In the genomic region with DNA sequence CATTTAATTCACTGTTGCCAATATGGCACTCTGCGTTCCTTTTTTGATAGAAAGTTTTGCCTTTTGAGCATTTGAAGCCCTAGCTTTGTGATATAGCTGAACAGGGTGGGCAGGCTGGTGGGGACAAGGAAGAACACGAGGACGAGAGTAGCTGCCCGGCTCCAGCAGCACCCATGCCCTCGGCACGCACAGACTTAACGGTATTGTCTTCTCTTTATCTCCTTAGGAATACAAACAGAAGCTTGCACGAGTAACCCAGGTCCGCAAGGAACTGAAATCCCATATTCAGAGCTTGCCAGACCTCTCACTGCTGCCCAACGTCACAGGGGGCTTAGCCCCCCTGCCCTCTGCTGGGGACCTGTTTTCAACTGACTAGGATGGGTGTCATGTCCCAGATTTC, we compare ENCODE assay signal across 21 cellular contexts.
"Had no signal": no experiment of that assay in that cellular context is flagged by ENCODE, and none has a peak within 500 bp of the region (broad histone marks: within the 10 kb centered on the region; RNA-seq: fewer than 3 reads in every experiment).

No MANE protein-coding gene starts in this region.

- ATAC-seq: activated T-cell treated with anti-CD3 and anti-CD28 coated beads, Interleukin-2, amount 50 U/mL, for 4 hours; left lobe of liver; T-helper 17 cell had no signal

- H3K4me1 Mint-ChIP-seq: endodermal cell had no signal

- H3K4me3 Mint-ChIP-seq: activated naive CD8-positive, alpha-beta T cell treated with anti-CD3 and anti-CD28 coated beads for 36 hours; activated T-cell treated with anti-CD3 and anti-CD28 coated beads, Interleukin-2, amount 50 U/mL, for 4 hours; endodermal cell; nephron progenitor cell; T-helper 17 cell had no signal

- H3K27ac ChIP-seq: breast epithelium, colonic mucosa, dorsolateral prefrontal cortex had no signal

- H3K4me1 ChIP-seq: breast epithelium, colonic mucosa had no signal

- H3K4me3 ChIP-seq: breast epithelium, colonic mucosa, dorsolateral prefrontal cortex, upper lobe of left lung had no signal

- H3K27me3 ChIP-seq: breast epithelium, colonic mucosa, dorsolateral prefrontal cortex, upper lobe of left lung had no signal

- H3K27me3 Mint-ChIP-seq: activated naive CD8-positive, alpha-beta T cell treated with anti-CD3 and anti-CD28 coated beads for 36 hours; T-helper 17 cell had no signal

- DNase-seq: activated CD4-positive, alpha-beta T cell treated with anti-CD3 and anti-CD28 coated beads for 4 hours; activated CD4-positive, alpha-beta T cell treated with anti-CD3 and anti-CD28 coated beads, Interleukin-2, amount 50 U/mL, for 48 hours; activated CD4-positive, CD25-positive, alpha-beta regulatory T cell; activated CD8-positive, alpha-beta memory T cell treated with anti-CD3 and anti-CD28 coated beads, Interleukin-2, amount 50 U/mL, for 48 hours; activated naive CD4-positive, alpha-beta T cell treated with Interleukin-2 at 50 U/mL for 16 hours; activated naive CD8-positive, alpha-beta T cell treated with anti-CD3 and anti-CD28 coated beads for 36 hours; activated T-cell treated with anti-CD3 and anti-CD28 coated beads, Interleukin-2, amount 50 U/mL, for 4 hours; colonic mucosa; dorsolateral prefrontal cortex; endodermal cell; kidney; midbrain; nephron progenitor cell; nucleus accumbens; stimulated activated CD4-positive, alpha-beta T cell treated with anti-CD3 and anti-CD28 coated beads, Interleukin-2, amount 100 ng/mL, for 48 hours; stimulated activated naive CD4-positive, alpha-beta T cell treated with Interleukin-2 at 50 U/mL for 16 hours; SW 1271; T-helper 17 cell; upper lobe of left lung had no signal

- H3K9me3 ChIP-seq: breast epithelium, colonic mucosa, upper lobe of left lung had no signal

- H3K27ac Mint-ChIP-seq: activated naive CD8-positive, alpha-beta T cell treated with anti-CD3 and anti-CD28 coated beads for 36 hours had no signal

- H3K9me3 Mint-ChIP-seq: activated naive CD8-positive, alpha-beta T cell treated with anti-CD3 and anti-CD28 coated beads for 36 hours; activated T-cell treated with anti-CD3 and anti-CD28 coated beads, Interleukin-2, amount 50 U/mL, for 4 hours; endodermal cell; nephron progenitor cell had no signal
